14 cellular contexts compared by ENCODE assay signal in the genomic region with DNA sequence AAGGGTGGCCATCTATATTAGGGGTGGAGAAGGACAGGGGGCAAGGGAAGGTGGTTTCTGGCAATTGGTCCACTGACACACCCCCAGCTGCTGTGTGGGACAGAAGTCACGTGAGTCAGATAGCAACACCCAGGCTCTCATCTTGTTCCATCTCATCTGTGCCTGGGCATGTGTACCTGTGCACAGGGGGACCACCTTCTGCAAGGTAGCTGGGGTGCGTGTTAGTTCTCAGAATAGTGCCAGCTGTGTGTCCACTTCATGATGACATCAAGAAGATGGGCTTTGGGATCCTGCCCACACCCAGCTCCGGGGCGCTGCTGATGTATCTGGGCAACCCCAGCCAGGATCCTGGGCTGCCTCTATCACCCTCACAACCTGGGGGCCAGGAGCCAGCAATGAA. TPM values are rescaled to one million over a fixed set of nuclear protein-coding genes. Genes with fewer than 3 reads are reported as not detected.
"Had no signal": no experiment of that assay in that cellular context is flagged by ENCODE, and none has a peak within 500 bp of the region (broad histone marks: within the 10 kb centered on the region; RNA-seq: fewer than 3 reads in every experiment).

No MANE protein-coding gene starts in this region.

- H3K4me3 Mint-ChIP-seq: activated CD4-positive, alpha-beta T cell treated with anti-CD3 and anti-CD28 coated beads, Interleukin-2, amount 10 ng/mL, durations not matched to agents 7 days and 5 days; activated naive CD4-positive, alpha-beta T cell treated with anti-CD3 and anti-CD28 coated beads, Interleukin-2, amount 50 U/mL, for 24 hours; nephron progenitor cell; T-helper 17 cell had no signal

- H3K27ac Mint-ChIP-seq: activated CD4-positive, alpha-beta T cell treated with anti-CD3 and anti-CD28 coated beads, Interleukin-2, amount 10 ng/mL, durations not matched to agents 7 days and 5 days; activated naive CD4-positive, alpha-beta T cell treated with anti-CD3 and anti-CD28 coated beads, Interleukin-2, amount 50 U/mL, for 24 hours; nephron progenitor cell; T-helper 17 cell had no signal

- ATAC-seq: left lung, pancreas, T-helper 17 cell, upper lobe of right lung had no signal

- DNase-seq: activated CD4-positive, alpha-beta T cell treated with anti-CD3 and anti-CD28 coated beads, Interleukin-2, amount 10 ng/mL, durations not matched to agents 7 days and 5 days; activated CD4-positive, CD25-positive, alpha-beta regulatory T cell; activated T-cell treated with anti-CD3 and anti-CD28 coated beads for 4 hours; dorsolateral prefrontal cortex; heart right ventricle; islet precursor cell; left lung; nephron progenitor cell; pancreas; T-helper 17 cell; upper lobe of right lung had no signal

- H3K9me3 ChIP-seq: heart right ventricle, left lung, pancreas, upper lobe of right lung had no signal

- H3K36me3 Mint-ChIP-seq: activated naive CD4-positive, alpha-beta T cell treated with anti-CD3 and anti-CD28 coated beads, Interleukin-2, amount 50 U/mL, for 24 hours had no signal

- H3K4me3 ChIP-seq: dorsolateral prefrontal cortex, heart right ventricle, left lung, pancreas, skin epidermis, upper lobe of right lung had no signal

- H3K27me3 ChIP-seq: heart right ventricle, pancreas, upper lobe of right lung had no signal

- H3K36me3 ChIP-seq: left lung, pancreas, upper lobe of right lung had no signal

- H3K9me3 Mint-ChIP-seq: activated CD4-positive, alpha-beta T cell treated with anti-CD3 and anti-CD28 coated beads, Interleukin-2, amount 10 ng/mL, durations not matched to agents 7 days and 5 days; activated naive CD4-positive, alpha-beta T cell treated with anti-CD3 and anti-CD28 coated beads, Interleukin-2, amount 50 U/mL, for 24 hours had no signal

- H3K27ac ChIP-seq: dorsolateral prefrontal cortex, left lung, pancreas, upper lobe of right lung had no signal

- H3K27me3 Mint-ChIP-seq: activated naive CD4-positive, alpha-beta T cell treated with anti-CD3 and anti-CD28 coated beads, Interleukin-2, amount 50 U/mL, for 24 hours had no signal

RNA-seq across cellular contexts. Expression of gene COL4A2, which starts 38.6 kb away (rescaled TPM):
- total RNA-seq: activated CD4-positive, alpha-beta T cell treated with anti-CD3 and anti-CD28 coated beads, Interleukin-2, amount 10 ng/mL, durations not matched to agents 7 days and 5 days; activated CD8-positive, alpha-beta memory T cell treated with anti-CD3 and anti-CD28 coated beads for 36 hours had no signal

RNA-seq across cellular contexts. Expression of gene COL4A1, which starts 38.7 kb away (rescaled TPM):
- total RNA-seq: activated CD8-positive, alpha-beta memory T cell treated with anti-CD3 and anti-CD28 coated beads for 36 hours had no signal
